ENCODE assay signal across 29 cellular contexts in genomic region chr11:104819603-104820002, GRCh38.
"Had no signal": no experiment of that assay in that cellular context is flagged by ENCODE, and none has a peak within 500 bp of the region (broad histone marks: within the 10 kb centered on the region; RNA-seq: fewer than 3 reads in every experiment).

No MANE protein-coding gene starts in this region.

- H3K4me3 Mint-ChIP-seq: activated CD8-positive, alpha-beta memory T cell treated with anti-CD3 and anti-CD28 coated beads, Interleukin-2, amount 10 ng/mL, durations not matched to agents 7 days and 5 days; activated naive CD4-positive, alpha-beta T cell treated with anti-CD3 and anti-CD28 coated beads for 36 hours; activated naive CD8-positive, alpha-beta T cell; activated T-cell treated with anti-CD3 and anti-CD28 coated beads, Interleukin-2, amount 50 U/mL, for 24 hours; WTC11 had no signal

- H3K4me1 ChIP-seq: SJCRH30 had no signal

- H3K4me1 Mint-ChIP-seq: WTC11 had no signal

- DNase-seq: activated CD4-positive, alpha-beta T cell treated with anti-CD3 and anti-CD28 coated beads for 48 hours; activated CD4-positive, alpha-beta T cell treated with anti-CD3 and anti-CD28 coated beads, Interleukin-2, amount 50 U/mL, for 4 hours; activated CD4-positive, CD25-positive, alpha-beta regulatory T cell treated with anti-CD3 and anti-CD28 coated beads, Interleukin-2, amount 50 U/mL, for 72 hours; activated CD8-positive, alpha-beta memory T cell treated with anti-CD3 and anti-CD28 coated beads, Interleukin-2, amount 10 ng/mL, durations not matched to agents 7 days and 5 days; activated effector memory CD4-positive, alpha-beta T cell treated with anti-CD3 and anti-CD28 coated beads, Interleukin-2, amount 50 U/mL, for 16 hours; activated naive CD4-positive, alpha-beta T cell treated with anti-CD3 and anti-CD28 coated beads for 36 hours; activated T-cell treated with anti-CD3 and anti-CD28 coated beads, Interleukin-2, amount 50 U/mL, for 24 hours; brain microvascular endothelial cell; cerebellar nuclear complex; MG63; MV-4-11; NCI-H1092 treated with DMSO at 0.1 percent for 48 hours; NCI-H1417 treated with DMSO at 0.1 percent for 48 hours; NCI-H1694; NCI-H2029; NCI-H2107; NCI-H2171 treated with DMSO at 0.1 percent for 48 hours; NCI-H226; NCI-H526; NCI-H774; OCI-M1; Right ventricle myocardium superior; RPMI8226; SJCRH30; SK-N-SH had no signal

- H3K9me3 ChIP-seq: MG63, SJCRH30, SK-N-SH had no signal

- H3K4me3 ChIP-seq: cardiac muscle cell, MG63, SJCRH30 had no signal

- H3K27me3 ChIP-seq: brain microvascular endothelial cell, cardiac muscle cell, MG63, SJCRH30 had no signal

- H3K27ac ChIP-seq: brain microvascular endothelial cell, cardiac muscle cell, SJCRH30 had no signal

- H3K9ac ChIP-seq: SK-N-SH had no signal

- H3K36me3 Mint-ChIP-seq: activated CD8-positive, alpha-beta memory T cell treated with anti-CD3 and anti-CD28 coated beads, Interleukin-2, amount 10 ng/mL, durations not matched to agents 7 days and 5 days; activated naive CD8-positive, alpha-beta T cell; WTC11 had no signal

- H3K36me3 ChIP-seq: brain microvascular endothelial cell, cardiac muscle cell, MG63, SJCRH30 had no signal

- H3K27ac Mint-ChIP-seq: activated CD8-positive, alpha-beta memory T cell treated with anti-CD3 and anti-CD28 coated beads, Interleukin-2, amount 10 ng/mL, durations not matched to agents 7 days and 5 days; activated naive CD4-positive, alpha-beta T cell treated with anti-CD3 and anti-CD28 coated beads for 36 hours; activated naive CD8-positive, alpha-beta T cell; activated T-cell treated with anti-CD3 and anti-CD28 coated beads, Interleukin-2, amount 50 U/mL, for 24 hours; WTC11 had no signal

- ATAC-seq: activated CD8-positive, alpha-beta memory T cell treated with anti-CD3 and anti-CD28 coated beads, Interleukin-2, amount 10 ng/mL, durations not matched to agents 7 days and 5 days; Panc1; WTC11 had no signal

- H3K27me3 Mint-ChIP-seq: activated CD8-positive, alpha-beta memory T cell treated with anti-CD3 and anti-CD28 coated beads, Interleukin-2, amount 10 ng/mL, durations not matched to agents 7 days and 5 days; activated naive CD8-positive, alpha-beta T cell; activated T-cell treated with anti-CD3 and anti-CD28 coated beads, Interleukin-2, amount 50 U/mL, for 24 hours had no signal

- H3K9me3 Mint-ChIP-seq: activated naive CD4-positive, alpha-beta T cell treated with anti-CD3 and anti-CD28 coated beads for 36 hours; activated T-cell treated with anti-CD3 and anti-CD28 coated beads, Interleukin-2, amount 50 U/mL, for 24 hours had no signal

- H3K4me2 ChIP-seq: SK-N-SH had no signal
